In the genomic region with DNA sequence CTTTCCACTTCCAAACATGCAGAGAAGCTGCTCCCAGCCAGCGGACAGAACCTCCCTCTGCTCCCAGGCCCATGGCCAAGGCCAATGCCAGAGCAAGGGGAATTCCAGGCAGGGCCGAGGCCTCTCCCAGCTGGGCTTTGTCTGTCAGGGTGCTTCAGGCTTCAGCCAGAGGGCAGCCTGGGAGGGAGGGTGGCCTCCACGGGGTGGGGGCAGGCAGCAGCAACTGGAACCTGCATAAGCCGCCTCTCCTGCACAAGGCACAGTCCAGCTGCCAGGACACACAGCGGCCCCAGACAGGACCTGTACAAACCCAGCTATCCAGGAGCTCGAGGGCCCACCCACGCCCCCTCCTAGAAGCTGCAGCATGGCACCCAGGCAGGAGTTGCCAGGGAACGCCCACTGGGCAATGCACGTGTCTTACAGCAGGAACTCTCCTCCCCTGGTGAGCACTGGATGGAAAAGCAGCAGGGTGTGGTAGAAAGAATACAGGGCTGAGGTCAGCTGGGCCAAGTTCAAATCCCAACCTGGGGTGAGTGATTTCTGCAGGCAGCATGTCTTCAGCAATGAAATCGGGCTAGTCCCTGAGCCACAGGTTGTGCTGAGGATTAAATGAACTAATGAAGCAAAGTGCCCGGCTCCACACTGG, we compare ENCODE assay signal across 8 cellular contexts. TPM values are rescaled to one million over a fixed set of nuclear protein-coding genes. Genes with fewer than 3 reads are reported as not detected.
A peak's percentile ranks its signal among the peaks of the same experiment; 100 is the strongest.
DNase-seq lines count a peak whose midpoint lies in the region; ATAC-seq, FAIRE-seq and TF ChIP-seq lines count a peak whose summit lies in the region.

No MANE protein-coding gene starts in this region.

- H3K36me3 Mint-ChIP-seq in brain = peaks cover 20% of the 10 kb centered on the region

- no peak for TF ChIP-seq POLR2A in spleen (IDR thresholded peaks at IDR 0.05)

- H3K27ac Mint-ChIP-seq in brain = peak overlapping the region; percentile 30 to 98 (median 73)

- H3K4me3 ChIP-seq in keratinocyte (ENCODE audit: control insufficient read depth in 2 of 3, extremely low read depth in 1 of 3, insufficient read depth in 2 of 3, low read depth in 1 of 3, low read length in 3 of 3) (no peak overlapping the region), spleen (peak overlapping the region in 1 of 8 donors; percentile 26)

- H3K9me3 Mint-ChIP-seq in brain = no peaks in the 10 kb centered on the region

- H3K4me1 Mint-ChIP-seq in brain = peaks cover 89% of the 10 kb centered on the region

- 60 to 75% (median 66%) methylated on average over 10 to 11 of the region's 11 CpGs for WGBS in spleen, 5 donors

- FAIRE-seq in keratinocyte (lab: Jason Lieb, UNC) = peak; percentile 46

- H2AFZ ChIP-seq in keratinocyte (ENCODE audit: control insufficient read depth, low read length) = no peak overlapping the region

- ATAC-seq in GM18858 (IDR thresholded peaks at IDR 0.05; ENCODE audit: unreplicated experiment) = no peak

- H3K4me3 Mint-ChIP-seq in brain = peak overlapping the region in 2 of 5 experiments; percentile 31 to 61

- H3K9ac ChIP-seq in keratinocyte (ENCODE audit: control insufficient read depth, extremely low read depth, insufficient read depth, low read length) = peak overlapping the region; percentile 20

- no peak for TF ChIP-seq CTCF in brain (conservative IDR thresholded peaks at IDR 0.05)
- TF ChIP-seq CTCF in keratinocyte (optimal IDR thresholded peaks at IDR 0.05 in 1 of 3, IDR thresholded peaks at IDR 0.05 in 1 of 3, conservative IDR thresholded peaks at IDR 0.05 in 1 of 3; ENCODE audit: extremely low read depth in 1 of 3, insufficient read depth in 2 of 3, low read length in 3 of 3) = no peak
- TF ChIP-seq CTCF in spleen (IDR thresholded peaks at IDR 0.05 in 8 of 11, conservative IDR thresholded peaks at IDR 0.05 in 3 of 11) = no peak

- H3K4me1 ChIP-seq in keratinocyte (ENCODE audit: control insufficient read depth, extremely low read depth, insufficient read depth, low read length) (peaks cover 82% of the 10 kb centered on the region), spleen (peaks cover 93 to 100% (median 100%) of the 10 kb centered on the region in 6 donors)

- H3K9me3 ChIP-seq in keratinocyte (ENCODE audit: control insufficient read depth, low read depth, low read length) (no peaks in the 10 kb centered on the region), spleen (no peaks in the 10 kb centered on the region)

- H3K4me2 ChIP-seq in keratinocyte (ENCODE audit: control insufficient read depth, extremely low read depth, insufficient read depth, low read depth, low read length) = peak overlapping the region; percentile 50

- peaks cover 4% of the 10 kb centered on the region for H3K9me1 ChIP-seq in keratinocyte (ENCODE audit: control insufficient read depth, extremely low read depth, insufficient read depth, low read length)

- intact Hi-C loops in spleen (cut with DNase I; ENCODE audit: low total_unique reads) = no loop called here

- H3K79me2 ChIP-seq in keratinocyte (ENCODE audit: control insufficient read depth, insufficient read depth, low read length) = peaks cover 69% of the 10 kb centered on the region

- H3K36me3 ChIP-seq in keratinocyte (ENCODE audit: control insufficient read depth in 2 of 2, extremely low read depth in 1 of 2, insufficient read depth in 2 of 2, low read length in 2 of 2) (peaks cover 3 to 5% of the 10 kb centered on the region in 2 experiments), spleen (peaks cover 0 to 33% (median 0%) of the 10 kb centered on the region in 6 donors)

- H3K27me3 ChIP-seq in keratinocyte (ENCODE audit: control insufficient read depth, extremely low read depth, insufficient read depth, low read length) (no peaks in the 10 kb centered on the region), spleen (replicated peaks in 1 of 7) (no peaks in the 10 kb centered on the region)

- H3K27ac ChIP-seq in keratinocyte (ENCODE audit: control insufficient read depth, insufficient read depth, low read length) = peak overlapping the region; percentile 22
- peak overlapping the region; percentile 10 to 95 (median 87) for H3K27ac ChIP-seq in spleen

- peaks cover 6% of the 10 kb centered on the region for H3K27me3 Mint-ChIP-seq in brain

- DNase-seq in HUDEP-2 (lab: John Stamatoyannopoulos, UW; ENCODE audit: unreplicated experiment in 76 of 76) = peak in 66 of 76 experiments; percentile 10 to 70 (median 47)
- no peak for DNase-seq in keratinocyte (ENCODE audit: low read depth, low spot score)
- DNase-seq in spleen = peak; percentile 86
- DNase-seq in stimulated activated CD4-positive, alpha-beta T cell treated with anti-CD3 and anti-CD28 coated beads, Interleukin-1b, Interleukin-23, amount 100 ng/mL, for 48 hours = no peak
- no peak for DNase-seq in NOMO-1 (lab: John Stamatoyannopoulos, UW; ENCODE audit: unreplicated experiment in 2 of 2)
- DNase-seq in NCI-H2107 treated with DMSO at 0.1 percent for 48 hours (lab: John Stamatoyannopoulos, UW; ENCODE audit: unreplicated experiment) = no peak

- dilution Hi-C loops in keratinocyte (cut with MboI; ENCODE audit: extremely low pct_ligation_motif_present, low sequenced_read_pairs) = no loop called here

- no peaks in the 10 kb centered on the region for H4K20me1 ChIP-seq in keratinocyte (ENCODE audit: control insufficient read depth, extremely low read depth, insufficient read depth, low read length)

RNA-seq across cellular contexts. Expression of gene FAM53B, which starts 7.6 kb away (rescaled TPM):
- 25.9 TPM for polyA plus RNA-seq in brain (ENCODE audit: insufficient read depth, low read depth, low replicate concordance)
- 8.6 to 13.2 TPM (median 9.0 TPM) in 3 replicates for polyA plus RNA-seq in keratinocyte
- 4.1 TPM for polyA plus RNA-seq in keratinocyte (2011; ENCODE audit: low read depth)
- polyA plus RNA-seq in keratinocyte (2011; cell fraction: cytosol; rRNA removed) = 5.6 and 8.3 TPM in 2 replicates
- 12.2 and 14.8 TPM in 2 replicates for polyA plus RNA-seq in keratinocyte (2011; cell fraction: nucleus; rRNA removed)
- 9.6 and 13.6 TPM in 2 replicates for polyA plus RNA-seq in keratinocyte (2012; ENCODE audit: low replicate concordance)
- polyA minus RNA-seq in keratinocyte = 24.9 to 47.9 TPM (median 32.6 TPM) in 3 replicates
- 32.8 TPM for polyA minus RNA-seq in keratinocyte (2011; cell fraction: cytosol; rRNA and poly(A)+ RNA removed)
- polyA minus RNA-seq in keratinocyte (2011; cell fraction: nucleus; rRNA and poly(A)+ RNA removed) = 23.2 and 32.0 TPM in 2 replicates
- total RNA-seq in spleen = 10 to 100 TPM; 43.8 to 94.0 (median 68.9) TPM
- polyA plus RNA-seq in spleen = 10 to 100 TPM; 13.3 to 35.2 (median 20.0) TPM

RNA-seq across cellular contexts. Expression of gene EEF1AKMT2, which starts 55.1 kb away (rescaled TPM):
- polyA plus RNA-seq in brain (ENCODE audit: insufficient read depth, low read depth, low replicate concordance) (9.8 TPM), keratinocyte (10.5 to 19.1 TPM (median 12.3 TPM) in 3 replicates), spleen (10 to 100 TPM; 15.3 to 18.2 (median 16.3) TPM)
- polyA plus RNA-seq in keratinocyte (2011; ENCODE audit: low read depth) = 6.3 TPM
- 9.4 and 17.5 TPM in 2 replicates for polyA plus RNA-seq in keratinocyte (2011; cell fraction: cytosol; rRNA removed)
- polyA plus RNA-seq in keratinocyte (2011; cell fraction: nucleus; rRNA removed) = 10.0 and 16.0 TPM in 2 replicates
- 8.4 and 13.2 TPM in 2 replicates for polyA plus RNA-seq in keratinocyte (2012; ENCODE audit: low replicate concordance)
- polyA minus RNA-seq in keratinocyte = 1.2 to 17.1 TPM (median 7.4 TPM) in 3 replicates
- polyA minus RNA-seq in keratinocyte (2011; cell fraction: cytosol; rRNA and poly(A)+ RNA removed) = 17.6 TPM
- 8.1 and 13.6 TPM in 2 replicates for polyA minus RNA-seq in keratinocyte (2011; cell fraction: nucleus; rRNA and poly(A)+ RNA removed)
- 10 to 100 TPM; 16.1 to 27.1 (median 18.0) TPM for total RNA-seq in spleen

Comparison
In these comparisons a context has a peak if more than half of its experiments do, and no peak if none do; other contexts are left out.
1. DNase-seq: peak in HUDEP-2 (66 of 76) and spleen (single experiment); none in keratinocyte (single experiment), stimulated activated CD4-positive, alpha-beta T cell treated with anti-CD3 and anti-CD28 coated beads, Interleukin-1b, Interleukin-23, amount 100 ng/mL, for 48 hours (single experiment), NOMO-1 (0 of 2) and NCI-H2107 treated with DMSO at 0.1 percent for 48 hours (single experiment).